ENCODE assay signal across 30 cellular contexts in genomic region chr20:40704828-40705227, GRCh38. TPM values are rescaled to one million over a fixed set of nuclear protein-coding genes. Genes with fewer than 3 reads are reported as not detected.
"Had no signal": no experiment of that assay in that cellular context is flagged by ENCODE, and none has a peak within 500 bp of the region (broad histone marks: within the 10 kb centered on the region; RNA-seq: fewer than 3 reads in every experiment).

No MANE protein-coding gene starts in this region.

- H3K4me1 ChIP-seq: adrenal gland, breast epithelium, Peyer's patch, SJCRH30 had no signal

- H3K36me3 ChIP-seq: adrenal gland, breast epithelium, MG63, Peyer's patch, SJCRH30 had no signal

- H3K4me2 ChIP-seq: SK-N-SH had no signal

- DNase-seq: activated CD4-positive, alpha-beta T cell treated with anti-CD3 and anti-CD28 coated beads for 36 hours; activated CD4-positive, alpha-beta T cell treated with anti-CD3 and anti-CD28 coated beads, Interleukin-2, amount 10 ng/mL, durations not matched to agents 7 days and 5 days; activated CD4-positive, alpha-beta T cell treated with anti-CD3 and anti-CD28 coated beads, Interleukin-2, amount 50 U/mL, for 48 hours; activated CD8-positive, alpha-beta T cell treated with anti-CD3 and anti-CD28 coated beads, Interleukin-2, amount 10 ng/mL, durations not matched to agents 7 days and 5 days; activated gamma-delta T cell; activated naive CD4-positive, alpha-beta T cell treated with Interleukin-2 at 50 U/mL for 16 hours; activated naive CD8-positive, alpha-beta T cell treated with anti-CD3 and anti-CD28 coated beads, Interleukin-2, amount 10 ng/mL, durations not matched to agents 7 days and 5 days; activated T-cell treated with anti-CD3 and anti-CD28 coated beads, Interleukin-2, amount 50 U/mL, for 24 hours; body of pancreas; caudate nucleus; Karpas-422; KBM-7; MG63; NCI-H1048; NCI-H1436; NCI-H1694 treated with DMSO at 0.1 percent for 48 hours; NCI-H2029; NCI-H345; NCI-H524 treated with DMSO at 0.1 percent for 48 hours; NCI-H748 treated with DMSO at 0.1 percent for 48 hours; NK-92 treated with Interleukin-12 subunit alpha and Interleukin-12 subunit beta, amount 100 ng/mL, for 24 hours; PC-3; Peyer's patch; Right ventricle myocardium superior; SJCRH30; SK-N-SH had no signal

- H3K9me3 ChIP-seq: adrenal gland, body of pancreas, breast epithelium, MG63, Peyer's patch, SJCRH30, SK-N-SH had no signal

- H3K9ac ChIP-seq: SK-N-SH had no signal

- H3K4me3 ChIP-seq: adrenal gland, body of pancreas, breast epithelium, MG63, Peyer's patch, SJCRH30 had no signal

- H3K27me3 ChIP-seq: adrenal gland, body of pancreas, breast epithelium, MG63, Peyer's patch had no signal

- H3K27ac ChIP-seq: adrenal gland, body of pancreas, breast epithelium, Peyer's patch, RWPE1, SJCRH30 had no signal

RNA-seq across cellular contexts. Expression of gene MAFB, which starts 15.8 kb away (rescaled TPM):
- total RNA-seq: activated CD4-positive, alpha-beta T cell treated with anti-CD3 and anti-CD28 coated beads for 36 hours; activated CD4-positive, alpha-beta T cell treated with anti-CD3 and anti-CD28 coated beads, Interleukin-2, amount 10 ng/mL, durations not matched to agents 7 days and 5 days; NCI-H460; SJCRH30 had no signal
